In the genomic region with DNA sequence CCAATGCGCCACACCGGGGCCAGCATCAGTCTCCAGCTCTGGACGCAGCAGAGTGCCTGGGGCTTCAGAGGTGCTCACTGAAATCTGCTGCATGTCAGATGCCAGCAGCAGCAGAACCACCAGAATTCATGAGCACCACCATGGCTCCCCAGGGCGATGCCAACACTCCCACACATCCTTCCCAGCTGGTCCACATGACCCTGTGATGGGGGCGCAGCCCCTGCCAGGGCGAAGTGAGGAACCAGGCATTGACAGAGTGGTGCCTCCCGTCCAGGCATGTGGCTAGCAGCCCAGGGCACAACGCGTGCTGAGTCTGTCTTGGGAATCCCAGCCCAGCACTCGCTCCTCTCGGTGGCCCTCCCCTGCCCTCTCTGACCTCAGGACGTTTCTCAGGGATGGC, we compare ENCODE assay signal across 28 cellular contexts.
"Had no signal": no experiment of that assay in that cellular context is flagged by ENCODE, and none has a peak within 500 bp of the region (broad histone marks: within the 10 kb centered on the region; RNA-seq: fewer than 3 reads in every experiment).

No MANE protein-coding gene starts in this region.

- H3K4me1 Mint-ChIP-seq: naive thymus-derived CD4-positive, alpha-beta T cell; natural killer cell; nephron; stimulated activated naive CD8-positive, alpha-beta T cell treated with anti-CD3 and anti-CD28 coated beads, Interleukin-15, amount 100 ng/mL, for 72 hours had no signal

- H3K27ac ChIP-seq: pancreas, psoas muscle, right lobe of liver, sigmoid colon, spleen, suprapubic skin, testis, tibial artery, transverse colon, upper lobe of right lung, uterus had no signal

- H3K36me3 ChIP-seq: pancreas, right lobe of liver, sigmoid colon, spleen, suprapubic skin, tibial artery, transverse colon, upper lobe of right lung, uterus had no signal

- H3K4me3 Mint-ChIP-seq: naive thymus-derived CD4-positive, alpha-beta T cell; natural killer cell; nephron; stimulated activated memory B cell treated with anti-CD40 and anti-IgM and Interleukin-4, amounts not matched to agents 10 μg/mL and 1 μg/mL and 100 μg/mL, for 72 hours; stimulated activated naive CD8-positive, alpha-beta T cell treated with anti-CD3 and anti-CD28 coated beads, Interleukin-15, amount 100 ng/mL, for 72 hours; type B pancreatic cell had no signal

- H3K4me3 ChIP-seq: pancreas, psoas muscle, right lobe of liver, sigmoid colon, spleen, suprapubic skin, testis, tibial artery, transverse colon, upper lobe of right lung, uterus had no signal

- H3K9me3 ChIP-seq: pancreas, psoas muscle, right lobe of liver, sigmoid colon, suprapubic skin, testis, tibial artery, transverse colon, upper lobe of right lung, uterus had no signal

- H3K36me3 Mint-ChIP-seq: naive thymus-derived CD4-positive, alpha-beta T cell; natural killer cell; stimulated activated memory B cell treated with anti-CD40 and anti-IgM and Interleukin-4, amounts not matched to agents 10 μg/mL and 1 μg/mL and 100 μg/mL, for 72 hours; type B pancreatic cell had no signal

- DNase-seq: naive thymus-derived CD4-positive, alpha-beta T cell; natural killer cell; occipital lobe; pancreas; psoas muscle; right cardiac atrium; right lobe of liver; sigmoid colon; small intestine; spleen; stimulated activated CD4-positive, alpha-beta T cell treated with anti-CD3 and anti-CD28 coated beads, Interleukin-12 subunit alpha, Interleukin-12 subunit beta, amount 100 ng/mL, for 4 hours; stimulated activated CD4-positive, alpha-beta T cell treated with anti-CD3 and anti-CD28 coated beads, Interleukin-1b, Interleukin-23, amount 100 ng/mL, for 48 hours; stimulated activated CD4-positive, alpha-beta T cell treated with anti-CD3 and anti-CD28 coated beads, Interleukin-4, amount 100 ng/mL, for 1 hour; stimulated activated CD4-positive, alpha-beta T cell treated with anti-CD3 and anti-CD28 coated beads, Interleukin-4, amount 100 ng/mL, for 4 hours; stimulated activated CD8-positive, alpha-beta memory T cell treated with anti-CD3 and anti-CD28 coated beads, Interleukin-4, amount 100 ng/mL, for 48 hours; stimulated activated naive CD4-positive, alpha-beta T cell; stimulated activated naive CD8-positive, alpha-beta T cell treated with anti-CD3 and anti-CD28 coated beads, Interleukin-15, amount 100 ng/mL, for 72 hours; stimulated activated naive CD8-positive, alpha-beta T cell treated with anti-CD3 and anti-CD28 coated beads, Interleukin-15, Interleukin-2, amounts not matched to agents 100 U/mL and 50 U/mL, for 24 hours; substantia nigra; testis; tibial artery; transverse colon; upper lobe of right lung; uterus had no signal

- H3K27ac Mint-ChIP-seq: naive thymus-derived CD4-positive, alpha-beta T cell; natural killer cell; nephron; stimulated activated memory B cell treated with anti-CD40 and anti-IgM and Interleukin-4, amounts not matched to agents 10 μg/mL and 1 μg/mL and 100 μg/mL, for 72 hours; stimulated activated naive CD8-positive, alpha-beta T cell treated with anti-CD3 and anti-CD28 coated beads, Interleukin-15, amount 100 ng/mL, for 72 hours; type B pancreatic cell had no signal

- H3K9me3 Mint-ChIP-seq: natural killer cell; nephron; stimulated activated memory B cell treated with anti-CD40 and anti-IgM and Interleukin-4, amounts not matched to agents 10 μg/mL and 1 μg/mL and 100 μg/mL, for 72 hours; stimulated activated naive CD8-positive, alpha-beta T cell treated with anti-CD3 and anti-CD28 coated beads, Interleukin-15, amount 100 ng/mL, for 72 hours; type B pancreatic cell had no signal

- ATAC-seq: naive thymus-derived CD4-positive, alpha-beta T cell; natural killer cell; pancreas; psoas muscle; right cardiac atrium; right lobe of liver; stimulated activated memory B cell treated with anti-CD40 and anti-IgM and Interleukin-4, amounts not matched to agents 10 μg/mL and 1 μg/mL and 100 μg/mL, for 72 hours; stimulated activated naive CD8-positive, alpha-beta T cell treated with anti-CD3 and anti-CD28 coated beads, Interleukin-15, amount 100 ng/mL, for 72 hours; stimulated activated naive CD8-positive, alpha-beta T cell treated with anti-CD3 and anti-CD28 coated beads, Interleukin-15, Interleukin-2, amounts not matched to agents 100 U/mL and 50 U/mL, for 24 hours; upper lobe of right lung had no signal

- H3K27me3 ChIP-seq: pancreas, right lobe of liver, testis, transverse colon, upper lobe of right lung, uterus had no signal

- H3K27me3 Mint-ChIP-seq: stimulated activated naive CD8-positive, alpha-beta T cell treated with anti-CD3 and anti-CD28 coated beads, Interleukin-15, amount 100 ng/mL, for 72 hours; type B pancreatic cell had no signal

- H3K4me1 ChIP-seq: pancreas, psoas muscle, sigmoid colon, suprapubic skin, transverse colon, upper lobe of right lung, uterus had no signal
